In genomic region chr9:116520218-116520617, GRCh38 we compare ENCODE assay signal across 33 cellular contexts.
"Had no signal": no experiment of that assay in that cellular context is flagged by ENCODE, and none has a peak within 500 bp of the region (broad histone marks: within the 10 kb centered on the region; RNA-seq: fewer than 3 reads in every experiment).

No MANE protein-coding gene starts in this region.

- H3K9me3 ChIP-seq: adrenal gland, body of pancreas had no signal

- DNase-seq: activated effector memory CD4-positive, alpha-beta T cell treated with anti-CD3 and anti-CD28 coated beads, Interleukin-2, amount 50 U/mL, for 16 hours; activated effector memory CD4-positive, alpha-beta T cell treated with Interleukin-2 at 50 U/mL for 16 hours; activated gamma-delta T cell; activated gamma-delta T cell treated with Interleukin-2 at 50 U/mL for 16 hours; activated naive CD4-positive, alpha-beta T cell; activated naive CD4-positive, alpha-beta T cell treated with anti-CD3 and anti-CD28 coated beads for 36 hours; activated naive CD4-positive, alpha-beta T cell treated with anti-CD3 and anti-CD28 coated beads, Interleukin-2, amount 10 ng/mL, durations not matched to agents 7 days and 5 days; activated naive CD4-positive, alpha-beta T cell treated with anti-CD3 and anti-CD28 coated beads, Interleukin-2, amount 50 U/mL, for 16 hours; activated naive CD4-positive, alpha-beta T cell treated with Interleukin-2 at 50 U/mL for 16 hours; activated naive CD8-positive, alpha-beta T cell treated with anti-CD3 and anti-CD28 coated beads for 36 hours; activated naive CD8-positive, alpha-beta T cell treated with anti-CD3 and anti-CD28 coated beads, Interleukin-2, amount 10 ng/mL, durations not matched to agents 7 days and 5 days; activated naive CD8-positive, alpha-beta T cell treated with anti-CD3 and anti-CD28 coated beads, Interleukin-2, amount 50 U/mL, for 24 hours; activated T-cell treated with anti-CD3 and anti-CD28 coated beads, Interleukin-2, amount 50 U/mL, for 4 hours; activated T-cell treated with anti-CD3 and anti-CD28 coated beads, Interleukin-2, amount 50 U/mL, for 48 hours; activated T-cell treated with anti-CD3 and anti-CD28 coated beads, Interleukin-2, amount 50 U/mL, for 72 hours; adrenal gland; amniotic stem cell; amygdala; anterior cingulate cortex; aorta; body of pancreas; brain microvascular endothelial cell; caudate nucleus; central memory CD4-positive, alpha-beta T cell; cerebellar nuclear complex had no signal

- H3K36me3 ChIP-seq: adrenal gland, ascending aorta, brain microvascular endothelial cell, breast epithelium, cardiac muscle cell had no signal

- ATAC-seq: activated naive CD4-positive, alpha-beta T cell treated with anti-CD3 and anti-CD28 coated beads, Interleukin-2, amount 50 U/mL, for 72 hours; activated naive CD8-positive, alpha-beta T cell treated with anti-CD3 and anti-CD28 coated beads, Interleukin-2, amount 50 U/mL, for 24 hours; activated T-cell treated with anti-CD3 and anti-CD28 coated beads, Interleukin-2, amount 50 U/mL, for 4 hours; activated T-cell treated with anti-CD3 and anti-CD28 coated beads, Interleukin-2, amount 50 U/mL, for 72 hours; activated T-helper 17 cell treated with anti-CD3 and anti-CD28 coated beads, Interleukin-2, amount 50 U/mL, for 72 hours; body of pancreas had no signal

- H3K27ac ChIP-seq: adrenal gland, ascending aorta, body of pancreas, brain microvascular endothelial cell, breast epithelium, cardiac muscle cell had no signal

- H3K27me3 ChIP-seq: adrenal gland, ascending aorta, body of pancreas, brain microvascular endothelial cell, breast epithelium, cardiac muscle cell had no signal

- H3K4me1 ChIP-seq: adrenal gland, ascending aorta, breast epithelium had no signal

- H3K4me3 ChIP-seq: adrenal gland, ascending aorta, body of pancreas, breast epithelium, cardiac muscle cell had no signal

- FAIRE-seq: astrocyte, bronchial epithelial cell, colon had no signal
